In the genomic region with DNA sequence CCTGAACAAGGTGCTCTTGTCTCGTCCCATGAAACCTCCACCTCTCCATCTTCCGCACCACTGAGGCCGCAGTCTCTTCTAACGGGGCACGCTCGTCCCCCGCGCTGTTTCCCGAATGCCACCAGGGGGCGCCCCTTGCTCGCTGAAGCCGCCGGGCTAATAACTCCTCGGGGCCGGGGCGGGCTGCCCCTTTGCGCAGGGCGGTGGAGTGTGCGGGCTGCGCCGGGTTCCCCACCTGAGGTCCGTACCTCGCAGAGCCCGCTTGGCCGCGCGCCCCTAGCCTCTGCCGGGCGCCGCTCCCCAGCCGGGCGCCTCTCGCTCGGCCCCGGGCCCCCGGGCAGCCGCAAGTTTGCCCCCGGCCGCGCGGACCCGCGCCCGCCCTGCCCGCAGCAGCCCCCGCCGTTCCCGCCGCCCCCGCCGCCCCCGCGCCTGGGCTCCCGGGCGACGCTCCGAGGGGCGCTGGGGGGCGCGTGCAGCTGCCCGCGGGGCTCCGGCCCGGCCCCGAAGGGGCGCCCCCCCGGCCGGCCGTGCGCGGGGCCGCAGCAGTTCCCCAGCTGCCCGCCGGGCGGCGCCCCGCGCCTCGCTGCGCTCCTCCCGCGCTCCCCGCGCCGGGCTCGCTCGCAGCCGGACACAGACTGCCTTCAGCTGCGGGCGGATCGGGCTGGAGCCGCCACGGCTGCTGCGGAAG, we compare ENCODE assay signal across 8 cellular contexts. TPM values are rescaled to one million over a fixed set of nuclear protein-coding genes. Genes with fewer than 3 reads are reported as not detected.
DNase-seq lines count a peak whose midpoint lies in the region; ATAC-seq, FAIRE-seq and TF ChIP-seq lines count a peak whose summit lies in the region.

A gene with protein sequence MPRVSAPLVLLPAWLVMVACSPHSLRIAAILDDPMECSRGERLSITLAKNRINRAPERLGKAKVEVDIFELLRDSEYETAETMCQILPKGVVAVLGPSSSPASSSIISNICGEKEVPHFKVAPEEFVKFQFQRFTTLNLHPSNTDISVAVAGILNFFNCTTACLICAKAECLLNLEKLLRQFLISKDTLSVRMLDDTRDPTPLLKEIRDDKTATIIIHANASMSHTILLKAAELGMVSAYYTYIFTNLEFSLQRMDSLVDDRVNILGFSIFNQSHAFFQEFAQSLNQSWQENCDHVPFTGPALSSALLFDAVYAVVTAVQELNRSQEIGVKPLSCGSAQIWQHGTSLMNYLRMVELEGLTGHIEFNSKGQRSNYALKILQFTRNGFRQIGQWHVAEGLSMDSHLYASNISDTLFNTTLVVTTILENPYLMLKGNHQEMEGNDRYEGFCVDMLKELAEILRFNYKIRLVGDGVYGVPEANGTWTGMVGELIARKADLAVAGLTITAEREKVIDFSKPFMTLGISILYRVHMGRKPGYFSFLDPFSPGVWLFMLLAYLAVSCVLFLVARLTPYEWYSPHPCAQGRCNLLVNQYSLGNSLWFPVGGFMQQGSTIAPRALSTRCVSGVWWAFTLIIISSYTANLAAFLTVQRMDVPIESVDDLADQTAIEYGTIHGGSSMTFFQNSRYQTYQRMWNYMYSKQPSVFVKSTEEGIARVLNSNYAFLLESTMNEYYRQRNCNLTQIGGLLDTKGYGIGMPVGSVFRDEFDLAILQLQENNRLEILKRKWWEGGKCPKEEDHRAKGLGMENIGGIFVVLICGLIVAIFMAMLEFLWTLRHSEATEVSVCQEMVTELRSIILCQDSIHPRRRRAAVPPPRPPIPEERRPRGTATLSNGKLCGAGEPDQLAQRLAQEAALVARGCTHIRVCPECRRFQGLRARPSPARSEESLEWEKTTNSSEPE (plus strand): TSS at position 633 of the 688 bp plus-strand sequence. CDS start 148,571 bp downstream, outside the sequence.

- H2AFZ ChIP-seq in HepG2 (ENCODE audit: low read length), result no peak within 1 kb of the TSS

- in situ Hi-C loops in HepG2 (cut with HindIII; ENCODE audit: extremely low pct_ligation_motif_present, low pct_unique_long_range_greater_than_20kb), result loop anchor here (5.0 to 10.0 kb wide), 3 partner anchors 176 to 441 kb away; no protein-coding TSS in a partner anchor

- TF ChIP-seq POLR2A in HepG2 (IDR thresholded peaks at IDR 0.05; ENCODE audit: insufficient read depth in 1 of 2, low read depth in 2 of 2, low read length in 2 of 2), result no peak

- H3K27me3 ChIP-seq in colonic mucosa (peaks cover 29% of the 10 kb centered on the region), HepG2 (ENCODE audit: control insufficient read depth in 1 of 2, insufficient read depth in 2 of 2, low read length in 2 of 2) (peaks cover 4 to 75% of the 10 kb centered on the region in 2 experiments)

- CTCF ChIA-PET in HepG2 (lab: Yijun Ruan, JAX; ENCODE audit: low intra/inter-chr PET ratio, low total read pairs), result interaction anchor here (0.7 to 3.2 kb wide), 7 partner anchors 149 to 441 kb away, joined by 3 to 33 read pairs (median 6); no protein-coding TSS in a partner anchor

- H4K20me1 ChIP-seq in HepG2 (ENCODE audit: insufficient read depth, low read length), result no peaks in the 10 kb centered on the region

- peak; percentile 86 for ATAC-seq in GM18907 (IDR thresholded peaks at IDR 0.05; ENCODE audit: unreplicated experiment)
- peak; percentile 88 for ATAC-seq in HG03159 (IDR thresholded peaks at IDR 0.05; ENCODE audit: unreplicated experiment)
- peak; percentile 90 for ATAC-seq in HepG2

- POLR2A ChIA-PET in HepG2 (lab: Yijun Ruan, JAX), result no interaction called here

- no TSS peak for BruUV-seq in HepG2 (replicated peaks; lab: Mats Ljungman, UMichigan)

- H3K4me2 ChIP-seq in HepG2 (ENCODE audit: low read depth, low read length), result peak within 1 kb of the TSS; percentile 63

- TF ChIP-seq RAD21 in HepG2 (CRISPR knock-in tag; IDR thresholded peaks at IDR 0.05), result peak; percentile 98

- H3K27ac ChIP-seq in colonic mucosa (no peak within 1 kb of the TSS), HepG2 (ENCODE audit: extremely low read length, insufficient read depth, low read length) (no peak within 1 kb of the TSS)

- H3K4me3 ChIP-seq in AG09309 (ENCODE audit: control insufficient read depth, low read depth, low read length) (peak within 1 kb of the TSS; percentile 6; the same call in 1 of the 2 replicates), colonic mucosa (peak within 1 kb of the TSS; percentile 16), HepG2 (replicated peaks in 1 of 3; ENCODE audit: insufficient read depth in 1 of 3, low read depth in 2 of 3, low read length in 3 of 3) (peak within 1 kb of the TSS; percentile 47 to 71 (median 49); a peak in 4 of 6 replicates)

- 4% methylated on average over 10 of the region's 94 CpGs for WGBS in HepG2 (ENCODE audit: low lambda C conversion rate)

- intact Hi-C loops in colonic mucosa (cut with DNase I) (loop anchor here (2.0 to 10.0 kb wide), 4 partner anchors 174 to 684 kb away; no protein-coding TSS in a partner anchor), HepG2 (cut with micrococcal nuclease; ENCODE audit: unreplicated experiment) (loop anchor here (1.0 to 10.0 kb wide), 5 partner anchors 174 to 602 kb away; no protein-coding TSS in a partner anchor)

- H3K36me3 ChIP-seq in colonic mucosa (no peaks in the 10 kb centered on the region), HepG2 (replicated peaks in 1 of 2; ENCODE audit: control insufficient read depth in 1 of 2, insufficient read depth in 2 of 2, low read length in 2 of 2) (no peaks in the 10 kb centered on the region)

- no peak for FAIRE-seq in HepG2 (lab: Jason Lieb, UNC)

- H3K9me3 ChIP-seq in colonic mucosa (no peaks in the 10 kb centered on the region), HepG2 (ENCODE audit: low read length) (no peaks in the 10 kb centered on the region)

- DNase-seq in AG09309 (ENCODE audit: low read depth) (no peak), NCI-H460 (ENCODE audit: extremely low read depth, low read depth) (peak; percentile 65), colonic mucosa (peak; percentile 84), HepG2 (ENCODE audit: low spot score) (peak; percentile 52)
- peak; percentile 88 for DNase-seq in activated CD4-positive, alpha-beta T cell treated with anti-CD3 and anti-CD28 coated beads for 48 hours
- DNase-seq in stimulated activated CD4-positive, alpha-beta T cell treated with anti-CD3 and anti-CD28 coated beads, Interleukin-4, amount 100 ng/mL, for 24 hours, result peak; percentile 77

- TF ChIP-seq CTCF in AG09309 (IDR thresholded peaks at IDR 0.05; ENCODE audit: control insufficient read depth, insufficient read depth, low read depth, low read length, missing control alignments) (peak; percentile 93), colonic mucosa (IDR thresholded peaks at IDR 0.05) (peak; percentile 87), HepG2 (CRISPR knock-in tag; IDR thresholded peaks at IDR 0.05) (peak; percentile 96)

- TF ChIP-seq EP300 in HepG2 (IDR thresholded peaks at IDR 0.05; ENCODE audit: low read depth in 2 of 2, low read length in 2 of 2) (no peak), HepG2 (CRISPR knock-in tag; IDR thresholded peaks at IDR 0.05; ENCODE audit: borderline replicate concordance) (no peak)

- no peak within 1 kb of the TSS for H3K9ac ChIP-seq in colonic mucosa (ENCODE audit: low read depth in 2 of 2, low read length in 2 of 2)
- no peak within 1 kb of the TSS for H3K9ac ChIP-seq in HepG2 (ENCODE audit: insufficient read depth, low read depth, low read length)

- H3K4me1 ChIP-seq in colonic mucosa (no peaks in the 10 kb centered on the region), HepG2 (ENCODE audit: insufficient read depth, low read length) (peaks cover 3% of the 10 kb centered on the region)

- H3K79me2 ChIP-seq in HepG2 (ENCODE audit: insufficient read depth, low read length), result no peaks in the 10 kb centered on the region

TF ChIP-seq in HepG2, 621 proteins besides CTCF, POLR2A, EP300 and RAD21 (continues in another document):
- no peak for TF ChIP-seq HNRNPH1 (optimal IDR thresholded peaks at IDR 0.05; ENCODE audit: low read depth, low read length)
- TF ChIP-seq, protein P1, sequence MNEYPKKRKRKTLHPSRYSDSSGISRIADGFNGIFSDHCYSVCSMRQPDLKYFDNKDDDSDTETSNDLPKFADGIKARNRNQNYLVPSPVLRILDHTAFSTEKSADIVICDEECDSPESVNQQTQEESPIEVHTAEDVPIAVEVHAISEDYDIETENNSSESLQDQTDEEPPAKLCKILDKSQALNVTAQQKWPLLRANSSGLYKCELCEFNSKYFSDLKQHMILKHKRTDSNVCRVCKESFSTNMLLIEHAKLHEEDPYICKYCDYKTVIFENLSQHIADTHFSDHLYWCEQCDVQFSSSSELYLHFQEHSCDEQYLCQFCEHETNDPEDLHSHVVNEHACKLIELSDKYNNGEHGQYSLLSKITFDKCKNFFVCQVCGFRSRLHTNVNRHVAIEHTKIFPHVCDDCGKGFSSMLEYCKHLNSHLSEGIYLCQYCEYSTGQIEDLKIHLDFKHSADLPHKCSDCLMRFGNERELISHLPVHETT (CRISPR knock-in tag; conservative IDR thresholded peaks at IDR 0.05), result no peak
- peak; percentile 75; the same call in 1 of the 2 replicates for TF ChIP-seq SMC3 (IDR thresholded peaks at IDR 0.05; ENCODE audit: low read length)

RNA-seq across cellular contexts. Expression of the gene that starts here (rescaled TPM):
- not detected in 2 replicates for total RNA-seq in NCI-H460 (2014; rRNA removed; shearing (Covaris generic))
- not detected in 2 replicates for polyA plus RNA-seq in NCI-H460 (2014; cell fraction: nucleus; rRNA removed)
- total RNA-seq in colonic mucosa (under 1 TPM; 0.10 to 0.21 TPM), HepG2 (2016; rRNA removed; fragmentation: Illumina TruSeq; extraction: Trizol) (0.04 TPM in 1 of 2 replicates, not detected in the other)
- not detected in 2 replicates for total RNA-seq in HepG2 (2016; cell fraction: cytosol; rRNA removed; fragmentation: Illumina TruSeq; extraction: Trizol; ENCODE audit: low read depth)
- not detected in 2 replicates for total RNA-seq in HepG2 (2016; cell fraction: insoluble cytoplasmic fraction; rRNA removed; fragmentation: Illumina TruSeq; extraction: Trizol)
- 0.19 and 0.24 TPM in 2 replicates for total RNA-seq in HepG2 (2016; cell fraction: membrane; rRNA removed; fragmentation: Illumina TruSeq; extraction: Trizol)
- total RNA-seq in HepG2 (2016; cell fraction: nucleus; rRNA removed; fragmentation: Illumina TruSeq; extraction: Trizol), result 0.12 TPM in 1 of 2 replicates, not detected in the other
- polyA plus RNA-seq in HepG2 (2011; rRNA removed), result 0.01 and 0.07 TPM in 2 replicates
- 0.03 TPM in 1 of 2 replicates, not detected in the other for polyA plus RNA-seq in HepG2 (2011; cell fraction: cytosol; rRNA removed)
- 0.09 TPM in 1 of 2 replicates, not detected in the other for polyA plus RNA-seq in HepG2 (2011; cell fraction: nucleus; rRNA removed)
- 0.04 and 0.05 TPM in 2 replicates for polyA plus RNA-seq in HepG2 (2012)
- 0.02 TPM in 1 of 2 replicates, not detected in the other for polyA plus RNA-seq in HepG2 (2016; cell fraction: cytosol; fragmentation: Illumina TruSeq; extraction: Trizol; ENCODE audit: low read depth)
- not detected in 2 replicates for polyA plus RNA-seq in HepG2 (2016; cell fraction: insoluble cytoplasmic fraction; fragmentation: Illumina TruSeq; extraction: Trizol; ENCODE audit: low read depth)
- polyA plus RNA-seq in HepG2 (2016; cell fraction: membrane; fragmentation: Illumina TruSeq; extraction: Trizol; ENCODE audit: low read depth), result 0.10 TPM in 1 of 2 replicates, not detected in the other
- polyA plus RNA-seq in HepG2 (2016; cell fraction: nucleus; fragmentation: Illumina TruSeq; extraction: Trizol; ENCODE audit: insufficient read depth, low read depth), result not detected in 2 replicates
- 0.64 TPM in 1 of 2 replicates, not detected in the other for polyA minus RNA-seq in HepG2 (2011; rRNA and poly(A)+ RNA removed; ENCODE audit: low replicate concordance)
- polyA minus RNA-seq in HepG2 (2011; cell fraction: cytosol; rRNA and poly(A)+ RNA removed), result not detected in 2 replicates
- not detected in 2 replicates for polyA minus RNA-seq in HepG2 (2011; cell fraction: nucleus; rRNA and poly(A)+ RNA removed)

Comparison
In these comparisons a context has a peak if more than half of its experiments do, and no peak if none do; other contexts are left out.
1. Peak in DNase-seq in NCI-H460; RNA of the gene not detected or under 1 TPM.
2. Peak in DNase-seq and H3K4me3 ChIP-seq in colonic mucosa; RNA of the gene not detected or under 1 TPM.
3. Peak in DNase-seq, ATAC-seq, H3K4me3 ChIP-seq and H3K4me2 ChIP-seq in HepG2; RNA of the gene not detected or under 1 TPM.